16 cellular contexts compared by ENCODE assay signal in genomic region chr2:55555977-55556376, GRCh38. TPM values are rescaled to one million over a fixed set of nuclear protein-coding genes. Genes with fewer than 3 reads are reported as not detected.
A peak's percentile ranks its signal among the peaks of the same experiment; 100 is the strongest.
DNase-seq lines count a peak whose midpoint lies in the region; ATAC-seq and TF ChIP-seq lines count a peak whose summit lies in the region.
"Had no signal": no experiment of that assay in that cellular context is flagged by ENCODE, and none has a peak within 500 bp of the region (broad histone marks: within the 10 kb centered on the region; RNA-seq: fewer than 3 reads in every experiment).

No MANE protein-coding gene starts in this region.

- CTCF ChIA-PET in CD4-positive, alpha-beta memory T cell (lab: Charles Lee; ENCODE audit: partially characterized antibody): no interaction called here

- H3K36me3 Mint-ChIP-seq in CD4-positive, alpha-beta memory T cell: peaks cover 40 to 67% of the 10 kb centered on the region in 2 donors
- H3K36me3 Mint-ChIP-seq in neural progenitor cell: peaks cover 29% of the 10 kb centered on the region

- H3K79me2 ChIP-seq in neural progenitor cell (ENCODE audit: low read depth): no peaks in the 10 kb centered on the region

- intact Hi-C loops in CD4-positive, alpha-beta memory T cell (cut with micrococcal nuclease): no loop called here
- intact Hi-C loops in lower lobe of right lung (cut with DNase I): no loop called here
- intact Hi-C loops in tibial artery (cut with DNase I; ENCODE audit: low total_unique reads): no loop called here

- H3K4me2 ChIP-seq in neural progenitor cell: no peak overlapping the region

- TF ChIP-seq CTCF in cardiac fibroblast (IDR thresholded peaks at IDR 0.05; ENCODE audit: low read depth, low read length): no peak
- no peak for TF ChIP-seq CTCF in lower lobe of right lung (IDR thresholded peaks at IDR 0.05)
- no peak for TF ChIP-seq CTCF in tibial artery (IDR thresholded peaks at IDR 0.05)
- TF ChIP-seq CTCF in neural progenitor cell (IDR thresholded peaks at IDR 0.05): no peak

- no peak overlapping the region for H3K4me3 Mint-ChIP-seq in CD4-positive, alpha-beta memory T cell
- no peak overlapping the region for H3K4me3 Mint-ChIP-seq in neural progenitor cell
- H3K4me3 Mint-ChIP-seq: H9 had no signal

- H3K4me1 ChIP-seq in CD4-positive, alpha-beta memory T cell (ENCODE audit: insufficient read depth, low read length): no peaks in the 10 kb centered on the region
- H3K4me1 ChIP-seq in HUES6 (ENCODE audit: control insufficient read depth, insufficient read depth, low read length): peaks cover 3% of the 10 kb centered on the region; the same call in 1 of the 2 replicates
- no peaks in the 10 kb centered on the region for H3K4me1 ChIP-seq in lower lobe of right lung
- no peaks in the 10 kb centered on the region for H3K4me1 ChIP-seq in tibial artery
- no peaks in the 10 kb centered on the region for H3K4me1 ChIP-seq in neural progenitor cell

- H3K4me1 Mint-ChIP-seq in CD4-positive, alpha-beta memory T cell: peaks cover 6 to 10% (median 8%) of the 10 kb centered on the region in 4 donors
- H3K4me1 Mint-ChIP-seq in neural progenitor cell: no peaks in the 10 kb centered on the region
- H3K4me1 Mint-ChIP-seq: H9 had no signal

- H4K20me1 ChIP-seq in neural progenitor cell (ENCODE audit: low read depth): peaks cover 4% of the 10 kb centered on the region

- DNase-seq in CD4-positive, alpha-beta memory T cell: no peak
- DNase-seq in cardiac fibroblast (ENCODE audit: low read depth in 2 of 2) (peak; percentile 16 to 44), lower lobe of right lung (no peak), tibial artery (no peak), DMS114 treated with DMSO at 0.1 percent for 48 hours (lab: John Stamatoyannopoulos, UW; ENCODE audit: unreplicated experiment) (no peak), neural progenitor cell (ENCODE audit: low spot score) (no peak)
- DNase-seq: aorta; H9; KG1; NCI-H2081 treated with DMSO at 0.1 percent for 48 hours; OCI-M1; stimulated activated CD4-positive, alpha-beta T cell treated with anti-CD3 and anti-CD28 coated beads, Interleukin-15, amount 100 ng/mL, for 24 hours had no signal

- no peak overlapping the region for H3K27ac ChIP-seq in CD4-positive, alpha-beta memory T cell (ENCODE audit: low read depth, low read length)
- H3K27ac ChIP-seq in HUES6 (ENCODE audit: low read depth, low read length) (peak overlapping the region; percentile 26; the same call in 1 of the 2 replicates), lower lobe of right lung (peak overlapping the region; percentile 38), tibial artery (no peak overlapping the region), neural progenitor cell (no peak overlapping the region)
- H3K27ac ChIP-seq: epithelial cell of prostate, neutrophil had no signal

- H3K9ac ChIP-seq in HUES6 (ENCODE audit: low read length) (no peak overlapping the region), neural progenitor cell (no peak overlapping the region)

- no peak overlapping the region for H3K4me3 ChIP-seq in CD4-positive, alpha-beta memory T cell (ENCODE audit: low read length in 2 of 2)
- H3K4me3 ChIP-seq in HUES6 (ENCODE audit: low read depth, low read length): no peak overlapping the region
- no peak overlapping the region for H3K4me3 ChIP-seq in cardiac fibroblast (replicated peaks in 1 of 2; ENCODE audit: low read depth in 2 of 2, low read length in 2 of 2)
- H3K4me3 ChIP-seq in lower lobe of right lung: no peak overlapping the region
- H3K4me3 ChIP-seq in tibial artery: no peak overlapping the region
- H3K4me3 ChIP-seq in neural progenitor cell: no peak overlapping the region

- H3K27me3 ChIP-seq in CD4-positive, alpha-beta memory T cell (ENCODE audit: insufficient read depth, low read length): no peaks in the 10 kb centered on the region
- H3K27me3 ChIP-seq in HUES6 (ENCODE audit: control insufficient read depth, insufficient read depth, low read length) (no peaks in the 10 kb centered on the region), lower lobe of right lung (ENCODE audit: low read depth) (no peaks in the 10 kb centered on the region), tibial artery (no peaks in the 10 kb centered on the region), neural progenitor cell (no peaks in the 10 kb centered on the region)
- H3K27me3 ChIP-seq: neutrophil had no signal

- ATAC-seq in lower lobe of right lung: peak; percentile 80 to 95
- ATAC-seq in GM19397 (IDR thresholded peaks at IDR 0.05; ENCODE audit: unreplicated experiment): no peak

- POLR2A ChIA-PET in CD4-positive, alpha-beta memory T cell (lab: Charles Lee; ENCODE audit: partially characterized antibody): interaction anchor here (1.0 kb wide), 2 partner anchors 25 to 36 kb away, joined by 4 read pairs; partner anchors contain the start of gene CFAP36

- H2AFZ ChIP-seq in neural progenitor cell (replicated peaks): no peak overlapping the region

- H3K27me3 Mint-ChIP-seq in CD4-positive, alpha-beta memory T cell: no peaks in the 10 kb centered on the region
- no peaks in the 10 kb centered on the region for H3K27me3 Mint-ChIP-seq in neural progenitor cell (ENCODE audit: insufficient read depth, low read depth)

- no peaks in the 10 kb centered on the region for H3F3A ChIP-seq in neural progenitor cell (ENCODE audit: low read depth)

- H3K36me3 ChIP-seq in CD4-positive, alpha-beta memory T cell (ENCODE audit: insufficient read depth, low read length): peaks cover 48% of the 10 kb centered on the region
- H3K36me3 ChIP-seq in HUES6 (ENCODE audit: control insufficient read depth, insufficient read depth, low read length) (peaks cover 56% of the 10 kb centered on the region), lower lobe of right lung (peaks cover 84% of the 10 kb centered on the region), tibial artery (peaks cover 32 to 72% (median 45%) of the 10 kb centered on the region in 3 donors), neural progenitor cell (peaks cover 5% of the 10 kb centered on the region)

- H3K9me3 Mint-ChIP-seq in CD4-positive, alpha-beta memory T cell: no peaks in the 10 kb centered on the region
- H3K9me3 Mint-ChIP-seq in neural progenitor cell: peaks cover 5% of the 10 kb centered on the region

- H3K27ac Mint-ChIP-seq in CD4-positive, alpha-beta memory T cell: peak overlapping the region in 4 of 7 donors; percentile 22 to 74 (median 59)
- H3K27ac Mint-ChIP-seq in neural progenitor cell: no peak overlapping the region

- no peaks in the 10 kb centered on the region for H3K9me3 ChIP-seq in CD4-positive, alpha-beta memory T cell (ENCODE audit: control insufficient read depth in 1 of 2, low read length in 2 of 2)
- H3K9me3 ChIP-seq in HUES6 (ENCODE audit: control insufficient read depth, insufficient read depth, low read depth, low read length): peaks cover 4% of the 10 kb centered on the region
- H3K9me3 ChIP-seq in lower lobe of right lung: no peaks in the 10 kb centered on the region
- no peaks in the 10 kb centered on the region for H3K9me3 ChIP-seq in tibial artery
- H3K9me3 ChIP-seq in neural progenitor cell (ENCODE audit: low read depth): no peaks in the 10 kb centered on the region
- H3K9me3 ChIP-seq: neutrophil had no signal

RNA-seq across cellular contexts. Expression of gene CFAP36, which starts 36.5 kb away (rescaled TPM):
- total RNA-seq in CD4-positive, alpha-beta memory T cell: 10 to 100 TPM; 49.2 to 52.2 TPM
- polyA plus RNA-seq in CD4-positive, alpha-beta memory T cell: 10 to 100 TPM; 47.0 to 52.9 TPM
- total RNA-seq in lower lobe of right lung: 34.5 TPM
- total RNA-seq in neural progenitor cell (ENCODE audit: low replicate concordance): 34.4 and 51.2 TPM in 2 replicates

Comparison
In these comparisons a context has a peak if more than half of its experiments do, and no peak if none do; other contexts are left out.
1. DNase-seq: peak in cardiac fibroblast (2 of 2); none in CD4-positive, alpha-beta memory T cell (0 of 5), lower lobe of right lung (single experiment), tibial artery (0 of 2), DMS114 treated with DMSO at 0.1 percent for 48 hours (single experiment) and neural progenitor cell (single experiment).
2. H3K27ac ChIP-seq: peak in HUES6 (single experiment) and lower lobe of right lung (single experiment); none in CD4-positive, alpha-beta memory T cell (single experiment), tibial artery (0 of 2) and neural progenitor cell (single experiment).